38 cellular contexts compared by ENCODE assay signal in genomic region chr6:98572579-98572978, GRCh38.
"Had no signal": no experiment of that assay in that cellular context is flagged by ENCODE, and none has a peak within 500 bp of the region (broad histone marks: within the 10 kb centered on the region; RNA-seq: fewer than 3 reads in every experiment).

No MANE protein-coding gene starts in this region.

- DNase-seq: activated CD4-positive, alpha-beta memory T cell treated with anti-CD3 and anti-CD28 coated beads, Interleukin-2, amount 10 ng/mL, durations not matched to agents 7 days and 5 days; activated CD4-positive, alpha-beta T cell treated with anti-CD3 and anti-CD28 coated beads for 1 hour; activated CD4-positive, alpha-beta T cell treated with anti-CD3 and anti-CD28 coated beads for 36 hours; activated CD4-positive, alpha-beta T cell treated with anti-CD3 and anti-CD28 coated beads for 48 hours; activated CD4-positive, alpha-beta T cell treated with anti-CD3 and anti-CD28 coated beads, Interleukin-2, amount 10 ng/mL, durations not matched to agents 7 days and 5 days; activated CD4-positive, alpha-beta T cell treated with anti-CD3 and anti-CD28 coated beads, Interleukin-2, amount 50 U/mL, for 48 hours; activated CD4-positive, CD25-positive, alpha-beta regulatory T cell; activated CD8-positive, alpha-beta memory T cell treated with anti-CD3 and anti-CD28 coated beads for 24 hours; activated CD8-positive, alpha-beta memory T cell treated with anti-CD3 and anti-CD28 coated beads, Interleukin-2, amount 10 ng/mL, durations not matched to agents 7 days and 5 days; activated CD8-positive, alpha-beta memory T cell treated with anti-CD3 and anti-CD28 coated beads, Interleukin-2, amount 50 U/mL, for 48 hours; activated CD8-positive, alpha-beta T cell treated with anti-CD3 and anti-CD28 coated beads, Interleukin-2, amount 10 ng/mL, durations not matched to agents 7 days and 5 days; activated effector memory CD4-positive, alpha-beta T cell treated with Interleukin-2 at 50 U/mL for 16 hours; activated gamma-delta T cell; activated naive CD4-positive, alpha-beta T cell treated with anti-CD3 and anti-CD28 coated beads, Interleukin-2, amount 10 ng/mL, durations not matched to agents 7 days and 5 days; activated naive CD4-positive, alpha-beta T cell treated with Interleukin-2 at 50 U/mL for 16 hours; activated naive CD8-positive, alpha-beta T cell treated with anti-CD3 and anti-CD28 coated beads, Interleukin-2, amount 10 ng/mL, durations not matched to agents 7 days and 5 days; activated naive CD8-positive, alpha-beta T cell treated with anti-CD3 and anti-CD28 coated beads, Interleukin-2, amount 50 U/mL, for 24 hours; activated T-cell treated with anti-CD3 and anti-CD28 coated beads, Interleukin-2, amount 50 U/mL, for 24 hours; activated T-cell treated with anti-CD3 and anti-CD28 coated beads, Interleukin-2, amount 50 U/mL, for 48 hours; amygdala; anterior cingulate cortex; caudate nucleus; cerebellar nuclear complex; T-helper 1 cell; T-helper 2 cell; T-helper 9 cell; WERI-Rb-1 had no signal

- H3K27ac ChIP-seq: ascending aorta, cardiac muscle cell, WERI-Rb-1 had no signal

- H3K27ac Mint-ChIP-seq: activated CD4-positive, alpha-beta memory T cell treated with anti-CD3 and anti-CD28 coated beads, Interleukin-2, amount 10 ng/mL, durations not matched to agents 7 days and 5 days; activated CD4-positive, alpha-beta T cell treated with anti-CD3 and anti-CD28 coated beads for 36 hours; activated CD4-positive, alpha-beta T cell treated with anti-CD3 and anti-CD28 coated beads, Interleukin-2, amount 10 ng/mL, durations not matched to agents 7 days and 5 days; activated CD8-positive, alpha-beta memory T cell treated with anti-CD3 and anti-CD28 coated beads, Interleukin-2, amount 10 ng/mL, durations not matched to agents 7 days and 5 days; activated CD8-positive, alpha-beta T cell treated with anti-CD3 and anti-CD28 coated beads, Interleukin-2, amount 10 ng/mL, durations not matched to agents 7 days and 5 days; activated naive CD4-positive, alpha-beta T cell treated with anti-CD3 and anti-CD28 coated beads, Interleukin-2, amount 10 ng/mL, durations not matched to agents 7 days and 5 days; activated naive CD4-positive, alpha-beta T cell treated with anti-CD3 and anti-CD28 coated beads, Interleukin-2, amount 50 U/mL, for 24 hours; activated naive CD8-positive, alpha-beta T cell; activated naive CD8-positive, alpha-beta T cell treated with anti-CD3 and anti-CD28 coated beads, Interleukin-2, amount 10 ng/mL, durations not matched to agents 7 days and 5 days; activated naive CD8-positive, alpha-beta T cell treated with anti-CD3 and anti-CD28 coated beads, Interleukin-2, amount 50 U/mL, for 24 hours; activated T-cell treated with anti-CD3 and anti-CD28 coated beads, Interleukin-2, amount 50 U/mL, for 24 hours; activated T-helper 2 cell treated with anti-CD3 and anti-CD28 coated beads, Interferon-gamma antibody, Interleukin-2, Interleukin-4, amounts not matched to agents 10 μg/mL and 5 μg/mL and 100 μg/mL, durations not matched to agents 14 hours and 24 hours and 36 hours; brain; T-helper 1 cell treated with Interleukin-12 subunit alpha and Interleukin-12 subunit beta and Interleukin-4 antibody, amounts not matched to agents 30 μg/mL and 1 μg/mL, for 36 hours; T-helper 2 cell treated with Interferon-gamma antibody and Interleukin-4, amounts not matched to agents 5 μg/mL and 100 μg/mL, for 36 hours; WTC11 had no signal

- H3K9me3 ChIP-seq: ascending aorta had no signal

- H3K36me3 ChIP-seq: ascending aorta, cardiac muscle cell, WERI-Rb-1 had no signal

- H3K36me3 Mint-ChIP-seq: activated CD8-positive, alpha-beta memory T cell treated with anti-CD3 and anti-CD28 coated beads, Interleukin-2, amount 10 ng/mL, durations not matched to agents 7 days and 5 days; activated naive CD4-positive, alpha-beta T cell treated with anti-CD3 and anti-CD28 coated beads, Interleukin-2, amount 10 ng/mL, durations not matched to agents 7 days and 5 days; activated naive CD4-positive, alpha-beta T cell treated with anti-CD3 and anti-CD28 coated beads, Interleukin-2, amount 50 U/mL, for 24 hours; activated naive CD8-positive, alpha-beta T cell; activated naive CD8-positive, alpha-beta T cell treated with anti-CD3 and anti-CD28 coated beads, Interleukin-2, amount 10 ng/mL, durations not matched to agents 7 days and 5 days; brain; WTC11 had no signal

- H3K4me1 Mint-ChIP-seq: activated CD4-positive, alpha-beta memory T cell treated with anti-CD3 and anti-CD28 coated beads, Interleukin-2, amount 10 ng/mL, durations not matched to agents 7 days and 5 days; activated CD4-positive, alpha-beta T cell treated with anti-CD3 and anti-CD28 coated beads for 36 hours; activated CD4-positive, alpha-beta T cell treated with anti-CD3 and anti-CD28 coated beads, Interleukin-2, amount 10 ng/mL, durations not matched to agents 7 days and 5 days; activated CD8-positive, alpha-beta memory T cell treated with anti-CD3 and anti-CD28 coated beads, Interleukin-2, amount 10 ng/mL, durations not matched to agents 7 days and 5 days; activated naive CD4-positive, alpha-beta T cell treated with anti-CD3 and anti-CD28 coated beads, Interleukin-2, amount 10 ng/mL, durations not matched to agents 7 days and 5 days; activated naive CD4-positive, alpha-beta T cell treated with anti-CD3 and anti-CD28 coated beads, Interleukin-2, amount 50 U/mL, for 24 hours; activated naive CD8-positive, alpha-beta T cell treated with anti-CD3 and anti-CD28 coated beads, Interleukin-2, amount 10 ng/mL, durations not matched to agents 7 days and 5 days; activated naive CD8-positive, alpha-beta T cell treated with anti-CD3 and anti-CD28 coated beads, Interleukin-2, amount 50 U/mL, for 24 hours; central memory CD8-positive, alpha-beta T cell; WTC11 had no signal

- H3K9me3 Mint-ChIP-seq: activated CD4-positive, alpha-beta memory T cell treated with anti-CD3 and anti-CD28 coated beads, Interleukin-2, amount 10 ng/mL, durations not matched to agents 7 days and 5 days; activated CD4-positive, alpha-beta T cell treated with anti-CD3 and anti-CD28 coated beads, Interleukin-2, amount 10 ng/mL, durations not matched to agents 7 days and 5 days; activated naive CD4-positive, alpha-beta T cell treated with anti-CD3 and anti-CD28 coated beads, Interleukin-2, amount 10 ng/mL, durations not matched to agents 7 days and 5 days; activated naive CD4-positive, alpha-beta T cell treated with anti-CD3 and anti-CD28 coated beads, Interleukin-2, amount 50 U/mL, for 24 hours; activated naive CD8-positive, alpha-beta T cell treated with anti-CD3 and anti-CD28 coated beads, Interleukin-2, amount 10 ng/mL, durations not matched to agents 7 days and 5 days; activated naive CD8-positive, alpha-beta T cell treated with anti-CD3 and anti-CD28 coated beads, Interleukin-2, amount 50 U/mL, for 24 hours; activated T-cell treated with anti-CD3 and anti-CD28 coated beads, Interleukin-2, amount 50 U/mL, for 24 hours; activated T-helper 2 cell treated with anti-CD3 and anti-CD28 coated beads, Interferon-gamma antibody, Interleukin-2, Interleukin-4, amounts not matched to agents 10 μg/mL and 5 μg/mL and 100 μg/mL, durations not matched to agents 14 hours and 24 hours and 36 hours; brain; central memory CD8-positive, alpha-beta T cell; T-helper 1 cell treated with Interleukin-12 subunit alpha and Interleukin-12 subunit beta and Interleukin-4 antibody, amounts not matched to agents 30 μg/mL and 1 μg/mL, for 36 hours; T-helper 2 cell treated with Interferon-gamma antibody and Interleukin-4, amounts not matched to agents 5 μg/mL and 100 μg/mL, for 36 hours; WTC11 had no signal

- H3K4me3 ChIP-seq: ascending aorta, cardiac muscle cell had no signal

- H3K27me3 Mint-ChIP-seq: activated CD4-positive, alpha-beta memory T cell treated with anti-CD3 and anti-CD28 coated beads, Interleukin-2, amount 10 ng/mL, durations not matched to agents 7 days and 5 days; activated CD4-positive, alpha-beta T cell treated with anti-CD3 and anti-CD28 coated beads for 36 hours; activated CD4-positive, alpha-beta T cell treated with anti-CD3 and anti-CD28 coated beads, Interleukin-2, amount 10 ng/mL, durations not matched to agents 7 days and 5 days; activated CD8-positive, alpha-beta memory T cell treated with anti-CD3 and anti-CD28 coated beads, Interleukin-2, amount 10 ng/mL, durations not matched to agents 7 days and 5 days; activated naive CD4-positive, alpha-beta T cell treated with anti-CD3 and anti-CD28 coated beads, Interleukin-2, amount 10 ng/mL, durations not matched to agents 7 days and 5 days; activated naive CD4-positive, alpha-beta T cell treated with anti-CD3 and anti-CD28 coated beads, Interleukin-2, amount 50 U/mL, for 24 hours; activated naive CD8-positive, alpha-beta T cell treated with anti-CD3 and anti-CD28 coated beads, Interleukin-2, amount 10 ng/mL, durations not matched to agents 7 days and 5 days; activated T-cell treated with anti-CD3 and anti-CD28 coated beads, Interleukin-2, amount 50 U/mL, for 24 hours; brain; central memory CD8-positive, alpha-beta T cell had no signal

- H3K4me3 Mint-ChIP-seq: activated CD4-positive, alpha-beta memory T cell treated with anti-CD3 and anti-CD28 coated beads, Interleukin-2, amount 10 ng/mL, durations not matched to agents 7 days and 5 days; activated CD4-positive, alpha-beta T cell treated with anti-CD3 and anti-CD28 coated beads for 36 hours; activated CD4-positive, alpha-beta T cell treated with anti-CD3 and anti-CD28 coated beads, Interleukin-2, amount 10 ng/mL, durations not matched to agents 7 days and 5 days; activated CD8-positive, alpha-beta memory T cell treated with anti-CD3 and anti-CD28 coated beads, Interleukin-2, amount 10 ng/mL, durations not matched to agents 7 days and 5 days; activated CD8-positive, alpha-beta T cell treated with anti-CD3 and anti-CD28 coated beads, Interleukin-2, amount 10 ng/mL, durations not matched to agents 7 days and 5 days; activated naive CD4-positive, alpha-beta T cell treated with anti-CD3 and anti-CD28 coated beads, Interleukin-2, amount 10 ng/mL, durations not matched to agents 7 days and 5 days; activated naive CD4-positive, alpha-beta T cell treated with anti-CD3 and anti-CD28 coated beads, Interleukin-2, amount 50 U/mL, for 24 hours; activated naive CD8-positive, alpha-beta T cell; activated naive CD8-positive, alpha-beta T cell treated with anti-CD3 and anti-CD28 coated beads, Interleukin-2, amount 10 ng/mL, durations not matched to agents 7 days and 5 days; activated naive CD8-positive, alpha-beta T cell treated with anti-CD3 and anti-CD28 coated beads, Interleukin-2, amount 50 U/mL, for 24 hours; activated T-cell treated with anti-CD3 and anti-CD28 coated beads, Interleukin-2, amount 50 U/mL, for 24 hours; brain; central memory CD8-positive, alpha-beta T cell; T-helper 1 cell treated with Interleukin-12 subunit alpha and Interleukin-12 subunit beta and Interleukin-4 antibody, amounts not matched to agents 30 μg/mL and 1 μg/mL, for 36 hours; T-helper 2 cell treated with Interferon-gamma antibody and Interleukin-4, amounts not matched to agents 5 μg/mL and 100 μg/mL, for 36 hours; WTC11 had no signal

- H3K27me3 ChIP-seq: ascending aorta, cardiac muscle cell had no signal

- H3K4me1 ChIP-seq: ascending aorta had no signal

- ATAC-seq: activated CD4-positive, alpha-beta T cell treated with anti-CD3 and anti-CD28 coated beads for 36 hours; activated CD4-positive, CD25-positive, alpha-beta regulatory T cell treated with anti-CD3 and anti-CD28 coated beads, Interleukin-2, amount 50 U/mL, for 24 hours; activated CD8-positive, alpha-beta memory T cell treated with anti-CD3 and anti-CD28 coated beads, Interleukin-2, amount 10 ng/mL, durations not matched to agents 7 days and 5 days; activated CD8-positive, alpha-beta T cell treated with anti-CD3 and anti-CD28 coated beads, Interleukin-2, amount 10 ng/mL, durations not matched to agents 7 days and 5 days; activated naive CD8-positive, alpha-beta T cell treated with anti-CD3 and anti-CD28 coated beads, Interleukin-2, amount 50 U/mL, for 24 hours; WTC11 had no signal
